10 cellular contexts compared by ENCODE assay signal in the genomic region with DNA sequence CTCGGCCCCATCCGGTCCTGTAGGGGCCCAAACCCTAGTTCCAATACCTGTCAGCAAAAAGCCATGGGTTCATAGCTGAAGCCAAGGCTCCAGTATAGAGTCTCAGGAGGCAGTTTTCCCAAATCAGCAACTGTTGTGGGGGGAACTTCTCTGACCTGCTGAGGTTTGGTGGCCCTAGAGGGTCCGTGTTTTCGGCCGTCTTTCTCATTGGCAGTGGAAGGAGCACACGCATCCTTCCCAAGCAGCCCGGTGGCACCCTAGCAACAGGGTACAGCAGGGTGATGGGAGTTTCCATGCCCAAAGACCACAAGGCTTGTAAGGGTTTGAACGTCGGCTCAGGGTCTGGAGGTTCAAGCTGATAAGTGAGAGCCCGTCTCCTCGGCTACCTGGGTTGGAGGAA. TPM values are rescaled to one million over a fixed set of nuclear protein-coding genes. Genes with fewer than 3 reads are reported as not detected.
DNase-seq lines count a peak whose midpoint lies in the region; ATAC-seq and TF ChIP-seq lines count a peak whose summit lies in the region.
"Had no signal": no experiment of that assay in that cellular context is flagged by ENCODE, and none has a peak within 500 bp of the region (broad histone marks: within the 10 kb centered on the region; RNA-seq: fewer than 3 reads in every experiment).

No MANE protein-coding gene starts in this region.

- H3K4me1 Mint-ChIP-seq in activated naive CD4-positive, alpha-beta T cell treated with anti-CD3 and anti-CD28 coated beads, Interleukin-2, amount 50 U/mL, for 24 hours, result peaks cover 34% of the 10 kb centered on the region

- no peak for TF ChIP-seq CTCF in esophagus muscularis mucosa (IDR thresholded peaks at IDR 0.05)
- TF ChIP-seq CTCF in upper lobe of left lung (IDR thresholded peaks at IDR 0.05), result no peak

- DNase-seq in activated naive CD4-positive, alpha-beta T cell treated with anti-CD3 and anti-CD28 coated beads, Interleukin-2, amount 50 U/mL, for 72 hours (ENCODE audit: low spot score in 2 of 2), result no peak
- DNase-seq in esophagus muscularis mucosa (ENCODE audit: extremely low spot score), result no peak
- DNase-seq in upper lobe of left lung, result no peak
- DNase-seq in dermis blood vessel endothelial cell, result no peak
- no peak for DNase-seq in NCI-H82 (lab: John Stamatoyannopoulos, UW)
- DNase-seq: NCI-H510A, RPMI8226 had no signal

- no peak for TF ChIP-seq EP300 in esophagus muscularis mucosa (IDR thresholded peaks at IDR 0.05)
- TF ChIP-seq EP300 in upper lobe of left lung (IDR thresholded peaks at IDR 0.05), result no peak

- H3K27ac ChIP-seq in esophagus muscularis mucosa (replicated peaks in 1 of 4) (peak overlapping the region; percentile 99 to 100 (median 100)), muscle layer of duodenum (ENCODE audit: low read length) (peak overlapping the region; percentile 99), upper lobe of left lung (peak overlapping the region in 3 of 4 donors; percentile 5 to 100 (median 98))

- ATAC-seq in activated naive CD4-positive, alpha-beta T cell treated with anti-CD3 and anti-CD28 coated beads, Interleukin-2, amount 50 U/mL, for 72 hours, result no peak
- ATAC-seq in upper lobe of left lung (ENCODE audit: low FRiP score in 2 of 2) (no peak), HG03354 (IDR thresholded peaks at IDR 0.05; ENCODE audit: poor library complexity, severe bottlenecking, unreplicated experiment) (no peak)

- no peaks in the 10 kb centered on the region for H3K9me3 Mint-ChIP-seq in activated naive CD4-positive, alpha-beta T cell treated with anti-CD3 and anti-CD28 coated beads, Interleukin-2, amount 50 U/mL, for 24 hours
- H3K9me3 Mint-ChIP-seq in activated naive CD4-positive, alpha-beta T cell treated with anti-CD3 and anti-CD28 coated beads, Interleukin-2, amount 50 U/mL, for 72 hours, result no peaks in the 10 kb centered on the region

- TF ChIP-seq POLR2A in esophagus muscularis mucosa (IDR thresholded peaks at IDR 0.05; ENCODE audit: low read depth) (no peak), upper lobe of left lung (IDR thresholded peaks at IDR 0.05) (no peak)

- 93% methylated on average over 8 of the region's 11 CpGs for WGBS in esophagus muscularis mucosa
- 82 to 93% methylated on average over 10 to 11 of the region's 11 CpGs for WGBS in upper lobe of left lung, 2 donors

- peak overlapping the region; percentile 83 for H3K27ac Mint-ChIP-seq in activated naive CD4-positive, alpha-beta T cell treated with anti-CD3 and anti-CD28 coated beads, Interleukin-2, amount 50 U/mL, for 24 hours
- peak overlapping the region in 1 of 2 donors; percentile 55 for H3K27ac Mint-ChIP-seq in activated naive CD4-positive, alpha-beta T cell treated with anti-CD3 and anti-CD28 coated beads, Interleukin-2, amount 50 U/mL, for 72 hours

- H3K4me1 ChIP-seq in esophagus muscularis mucosa (peaks cover 70 to 82% (median 77%) of the 10 kb centered on the region in 4 donors), muscle layer of duodenum (ENCODE audit: control insufficient read depth in 1 of 2, insufficient read depth in 2 of 2, low read length in 2 of 2) (peaks cover 40 to 52% of the 10 kb centered on the region in 2 donors), upper lobe of left lung (peaks cover 48 to 67% (median 64%) of the 10 kb centered on the region in 4 donors)

- H3K36me3 Mint-ChIP-seq in activated naive CD4-positive, alpha-beta T cell treated with anti-CD3 and anti-CD28 coated beads, Interleukin-2, amount 50 U/mL, for 24 hours, result peaks cover 15% of the 10 kb centered on the region
- peaks cover 25 to 53% of the 10 kb centered on the region in 2 donors for H3K36me3 Mint-ChIP-seq in activated naive CD4-positive, alpha-beta T cell treated with anti-CD3 and anti-CD28 coated beads, Interleukin-2, amount 50 U/mL, for 72 hours

- intact Hi-C loops in esophagus muscularis mucosa (cut with DNase I), result loop anchor here (5.0 to 10.0 kb wide), 2 partner anchors 624 to 677 kb away; a partner anchor contains a TSS

- no peaks in the 10 kb centered on the region for H3K27me3 Mint-ChIP-seq in activated naive CD4-positive, alpha-beta T cell treated with anti-CD3 and anti-CD28 coated beads, Interleukin-2, amount 50 U/mL, for 24 hours

- H3K9me3 ChIP-seq in esophagus muscularis mucosa (no peaks in the 10 kb centered on the region), muscle layer of duodenum (ENCODE audit: control insufficient read depth in 1 of 2, low read length in 2 of 2) (no peaks in the 10 kb centered on the region), upper lobe of left lung (no peaks in the 10 kb centered on the region)

- no peak overlapping the region for H3K4me3 Mint-ChIP-seq in activated naive CD4-positive, alpha-beta T cell treated with anti-CD3 and anti-CD28 coated beads, Interleukin-2, amount 50 U/mL, for 24 hours

- H3K27me3 ChIP-seq in esophagus muscularis mucosa (no peaks in the 10 kb centered on the region), muscle layer of duodenum (ENCODE audit: low read depth, low read length) (no peaks in the 10 kb centered on the region), upper lobe of left lung (no peaks in the 10 kb centered on the region)

- peaks cover 6 to 76% (median 37%) of the 10 kb centered on the region in 4 donors for H3K36me3 ChIP-seq in esophagus muscularis mucosa
- peaks cover 50% of the 10 kb centered on the region in 2 donors for H3K36me3 ChIP-seq in muscle layer of duodenum (ENCODE audit: control insufficient read depth in 1 of 2, insufficient read depth in 2 of 2, low read length in 2 of 2)
- H3K36me3 ChIP-seq in upper lobe of left lung, result peaks cover 6 to 62% (median 27%) of the 10 kb centered on the region in 4 donors

- H3K4me3 ChIP-seq in esophagus muscularis mucosa (peak overlapping the region in 3 of 4 donors; percentile 86 to 98 (median 89)), muscle layer of duodenum (ENCODE audit: low read depth in 1 of 2, low read length in 2 of 2) (peak overlapping the region; percentile 8 to 81), upper lobe of left lung (no peak overlapping the region)

RNA-seq across cellular contexts. Expression of a gene that starts 6.6 kb away (rescaled TPM):
- 100 to 1,000 TPM in 1 of 2 donors, 10 to 100 TPM in 1; 99.3 to 153 TPM for total RNA-seq in activated naive CD4-positive, alpha-beta T cell treated with anti-CD3 and anti-CD28 coated beads, Interleukin-2, amount 50 U/mL, for 72 hours
- total RNA-seq in esophagus muscularis mucosa (100 to 1,000 TPM in 3 of 4 donors, 10 to 100 TPM in 1; 68.9 to 332 (median 176) TPM), upper lobe of left lung (100 to 1,000 TPM in 3 of 6 donors, 10 to 100 TPM in 3; 71.0 to 137 (median 91.0) TPM), dermis blood vessel endothelial cell (58.4 and 59.1 TPM in 2 replicates)

Comparison
In these comparisons a context has a peak if more than half of its experiments do, and no peak if none do; other contexts are left out.
1. H3K4me3 ChIP-seq: peak in esophagus muscularis mucosa (3 of 4) and muscle layer of duodenum (2 of 2); none in upper lobe of left lung (0 of 4).
2. Peak in every context shown above with its lines, with median percentiles within 50 percentile points of each other: H3K27ac ChIP-seq.